In genomic region chr1:26349886-26350244, GRCh38 we compare ENCODE assay signal across 24 cellular contexts. TPM values are rescaled to one million over a fixed set of nuclear protein-coding genes. Genes with fewer than 3 reads are reported as not detected.
A peak's percentile ranks its signal among the peaks of the same experiment; 100 is the strongest.
DNase-seq lines count a peak whose midpoint lies in the region; ATAC-seq and TF ChIP-seq lines count a peak whose summit lies in the region.
"Had no signal": no experiment of that assay in that cellular context is flagged by ENCODE, and none has a peak within 500 bp of the region (broad histone marks: within the 10 kb centered on the region; RNA-seq: fewer than 3 reads in every experiment).

No MANE protein-coding gene starts in this region.

- H2AFZ ChIP-seq in GM23338: 0 out of 2 replicates have a peak overlapping the region, but pooled peaks have one; percentile 14

- no peak overlapping the region for H3K4me3 Mint-ChIP-seq in GM23338
- H3K4me3 Mint-ChIP-seq: activated CD8-positive, alpha-beta T cell treated with anti-CD3 and anti-CD28 coated beads for 36 hours; activated naive CD8-positive, alpha-beta T cell treated with anti-CD3 and anti-CD28 coated beads, Interleukin-2, amount 10 ng/mL, durations not matched to agents 7 days and 5 days; dendritic cell treated with granulocyte-macrophage colony-stimulating factor and Interleukin-4, amounts not matched to agents 40 ng/mL and 50 ng/mL, for 4 days; T-helper 1 cell treated with Interleukin-12 subunit alpha and Interleukin-12 subunit beta and Interleukin-4 antibody, amounts not matched to agents 30 μg/mL and 1 μg/mL, for 36 hours had no signal

- peaks cover 16% of the 10 kb centered on the region for H3K4me1 ChIP-seq in GM23338 (ENCODE audit: insufficient read depth)
- H3K4me1 ChIP-seq in transverse colon: peaks cover 0 to 21% (median 15%) of the 10 kb centered on the region in 4 donors

- H3K4me3 ChIP-seq in GM23338 (no peak overlapping the region), transverse colon (no peak overlapping the region)

- CTCF ChIA-PET in RWPE1 (lab: Yijun Ruan, JAX): interaction anchor here (0.6 to 2.0 kb wide), 4 partner anchors 8 to 330 kb away, joined by 4 to 9 read pairs (median 5); no protein-coding TSS in a partner anchor

- no peak for TF ChIP-seq CTCF in GM23338 (conservative IDR thresholded peaks at IDR 0.05; ENCODE audit: low read depth in 2 of 2)
- TF ChIP-seq CTCF in RWPE1 (conservative IDR thresholded peaks at IDR 0.05; ENCODE audit: low read depth): no peak
- TF ChIP-seq CTCF in transverse colon (IDR thresholded peaks at IDR 0.05): no peak

- WGBS in transverse colon (ENCODE audit: low coverage in 1 of 2), 2 donors: 91% methylated on average over 5 of the region's 5 CpGs; no CpG with 5 or more reads in 1 of the 2 donors

- POLR2A ChIA-PET in RWPE1 (lab: Yijun Ruan, JAX; ENCODE audit: low non-redundant PET): no interaction called here

- no peak for TF ChIP-seq EP300 in transverse colon (IDR thresholded peaks at IDR 0.05; ENCODE audit: low read depth)

- H3K27me3 ChIP-seq in GM23338 (ENCODE audit: insufficient read depth): no peaks in the 10 kb centered on the region
- H3K27me3 ChIP-seq in transverse colon: no peaks in the 10 kb centered on the region

- H3K27me3 Mint-ChIP-seq in GM23338 (ENCODE audit: insufficient read depth, low read depth, poor library complexity): peaks cover 23% of the 10 kb centered on the region
- H3K27me3 Mint-ChIP-seq: activated CD8-positive, alpha-beta T cell treated with anti-CD3 and anti-CD28 coated beads for 36 hours had no signal

- no peak for TF ChIP-seq POLR2A in transverse colon (IDR thresholded peaks at IDR 0.05)

- no peaks in the 10 kb centered on the region for H4K20me1 ChIP-seq in GM23338 (replicated peaks; ENCODE audit: insufficient read depth)

- no peaks in the 10 kb centered on the region for H3K9me2 ChIP-seq in GM23338 (ENCODE audit: insufficient read depth)

- in situ Hi-C loops in transverse colon (cut with MboI; ENCODE audit: low pct_ligation_motif_present in 1 of 4, low pct_unique_long_range_greater_than_20kb in 1 of 4, low sequenced_read_pairs in 3 of 4): no loop called here

- no peaks in the 10 kb centered on the region for H3K36me3 Mint-ChIP-seq in GM23338 (ENCODE audit: low read depth)
- H3K36me3 Mint-ChIP-seq: activated naive CD8-positive, alpha-beta T cell treated with anti-CD3 and anti-CD28 coated beads, Interleukin-2, amount 10 ng/mL, durations not matched to agents 7 days and 5 days had no signal

- H3K9me3 ChIP-seq in transverse colon: no peaks in the 10 kb centered on the region

- ATAC-seq in GM23338: no peak
- ATAC-seq: activated CD8-positive, alpha-beta T cell treated with anti-CD3 and anti-CD28 coated beads for 36 hours had no signal

- no peak for DNase-seq in GM23338 (ENCODE audit: low spot score)
- no peak for DNase-seq in RWPE1 (ENCODE audit: low spot score)
- DNase-seq in kidney glomerular epithelial cell (lab: John Stamatoyannopoulos, UW): peak; percentile 63
- no peak for DNase-seq in effector CD4-positive, alpha-beta T cell
- DNase-seq in NCI-H82 treated with DMSO at 0.1 percent for 48 hours (lab: John Stamatoyannopoulos, UW; ENCODE audit: unreplicated experiment): no peak
- no peak for DNase-seq in transverse colon
- DNase-seq: activated CD4-positive, alpha-beta T cell treated with anti-CD3 and anti-CD28 coated beads for 1 hour; activated CD8-positive, alpha-beta T cell treated with anti-CD3 and anti-CD28 coated beads for 36 hours; activated effector memory CD4-positive, alpha-beta T cell treated with anti-CD3 and anti-CD28 coated beads, Interleukin-2, amount 50 U/mL, for 16 hours; activated naive CD8-positive, alpha-beta T cell treated with anti-CD3 and anti-CD28 coated beads, Interleukin-2, amount 10 ng/mL, durations not matched to agents 7 days and 5 days; central memory CD4-positive, alpha-beta T cell; GDM1; glutamatergic neuron; Karpas-422; NCI-H1694; NCI-H2171; NCI-H524 had no signal

- H3K27ac ChIP-seq in GM23338 (ENCODE audit: low read depth) (0 out of 2 replicates have a peak overlapping the region, but pooled peaks have one; percentile 82), RWPE1 (peak overlapping the region; percentile 42), transverse colon (no peak overlapping the region)

- intact Hi-C loops in transverse colon (cut with DNase I; ENCODE audit: low total_unique reads): no loop called here

- H3K27ac Mint-ChIP-seq in GM23338: peak overlapping the region; percentile 67; the same call in 1 of the 2 replicates
- H3K27ac Mint-ChIP-seq: activated CD8-positive, alpha-beta T cell treated with anti-CD3 and anti-CD28 coated beads for 36 hours; activated naive CD8-positive, alpha-beta T cell treated with anti-CD3 and anti-CD28 coated beads, Interleukin-2, amount 10 ng/mL, durations not matched to agents 7 days and 5 days; dendritic cell treated with granulocyte-macrophage colony-stimulating factor and Interleukin-4, amounts not matched to agents 40 ng/mL and 50 ng/mL, for 4 days; T-helper 1 cell treated with Interleukin-12 subunit alpha and Interleukin-12 subunit beta and Interleukin-4 antibody, amounts not matched to agents 30 μg/mL and 1 μg/mL, for 36 hours had no signal

- peaks cover 34% of the 10 kb centered on the region for H3K4me1 Mint-ChIP-seq in GM23338

- no peaks in the 10 kb centered on the region for H3K9me3 Mint-ChIP-seq in GM23338
- H3K9me3 Mint-ChIP-seq: activated CD8-positive, alpha-beta T cell treated with anti-CD3 and anti-CD28 coated beads for 36 hours; activated naive CD8-positive, alpha-beta T cell treated with anti-CD3 and anti-CD28 coated beads, Interleukin-2, amount 10 ng/mL, durations not matched to agents 7 days and 5 days; dendritic cell treated with granulocyte-macrophage colony-stimulating factor and Interleukin-4, amounts not matched to agents 40 ng/mL and 50 ng/mL, for 4 days; T-helper 1 cell treated with Interleukin-12 subunit alpha and Interleukin-12 subunit beta and Interleukin-4 antibody, amounts not matched to agents 30 μg/mL and 1 μg/mL, for 36 hours had no signal

- H3F3A ChIP-seq in GM23338 (replicated peaks; ENCODE audit: low read depth): no peaks in the 10 kb centered on the region; the same call in 1 of the 2 replicates

- no peak overlapping the region for H3K4me2 ChIP-seq in GM23338

- H3K79me2 ChIP-seq in GM23338 (replicated peaks; ENCODE audit: insufficient read depth): no peaks in the 10 kb centered on the region

- H3K36me3 ChIP-seq in GM23338 (ENCODE audit: insufficient read depth): no peaks in the 10 kb centered on the region
- no peaks in the 10 kb centered on the region for H3K36me3 ChIP-seq in transverse colon

TF ChIP-seq in GM23338, 12 proteins besides CTCF, POLR2A, EP300 and RAD21 (continues in another document):
- TF ChIP-seq REST (IDR thresholded peaks at IDR 0.05; ENCODE audit: unreplicated experiment) (no peak), ZNF331 (CRISPR knock-in tag; IDR thresholded peaks at IDR 0.05; ENCODE audit: low read depth) (no peak), EZH2 (IDR thresholded peaks at IDR 0.05; ENCODE audit: low read depth, unreplicated experiment) (no peak), CREB1 (CRISPR knock-in tag; IDR thresholded peaks at IDR 0.05; ENCODE audit: low read depth) (no peak)

RNA-seq across cellular contexts. Expression of gene CRYBG2, which starts 4.1 kb away (rescaled TPM):
- total RNA-seq in GM23338 (2014; rRNA removed; shearing (Covaris generic)): 10.0 and 18.4 TPM in 2 replicates
- polyA plus RNA-seq in GM23338 (2016; fragmentation: Nextera tagmentation; extraction: Ambion mirVana): 17.6 and 19.4 TPM in 2 replicates
- 10 to 100 TPM in 3 of 4 donors, 1 to 10 TPM in 1; 2.8 to 41.9 (median 22.3) TPM for total RNA-seq in transverse colon
- total RNA-seq: endothelial cell of umbilical vein, lung microvascular endothelial cell, pulmonary artery endothelial cell had no signal
- polyA plus RNA-seq: endothelial cell of umbilical vein had no signal

RNA-seq across cellular contexts. Expression of gene ZNF683, which starts 22.7 kb away (rescaled TPM):
- not detected in 2 replicates for total RNA-seq in GM23338 (2014; rRNA removed; shearing (Covaris generic))
- not detected in 2 replicates for polyA plus RNA-seq in GM23338 (2016; fragmentation: Nextera tagmentation; extraction: Ambion mirVana)
- total RNA-seq in transverse colon: not detected
- total RNA-seq: endothelial cell of umbilical vein, kidney epithelial cell, lung microvascular endothelial cell, pulmonary artery endothelial cell had no signal
- polyA plus RNA-seq: BJ, endothelial cell of umbilical vein had no signal

RNA-seq across cellular contexts. Expression of gene CD52, which starts 32.1 kb away (rescaled TPM):
- total RNA-seq in GM23338 (2014; rRNA removed; shearing (Covaris generic)): not detected in 2 replicates
- polyA plus RNA-seq in GM23338 (2016; fragmentation: Nextera tagmentation; extraction: Ambion mirVana): 7.3 and 9.6 TPM in 2 replicates
- total RNA-seq in transverse colon: 10 to 100 TPM in 2 of 4 donors, 1 to 10 TPM in 1, not detected in 1; 5.3 to 56.1 (median 21.1) TPM
- total RNA-seq: endothelial cell of umbilical vein, kidney epithelial cell, lung microvascular endothelial cell, pulmonary artery endothelial cell had no signal
- polyA plus RNA-seq: BJ, endothelial cell of umbilical vein had no signal

RNA-seq across cellular contexts. Expression of gene UBXN11, which starts 43.4 kb away (rescaled TPM):
- total RNA-seq in GM23338 (2014; rRNA removed; shearing (Covaris generic)): 8.0 and 9.4 TPM in 2 replicates
- polyA plus RNA-seq in GM23338 (2016; fragmentation: Nextera tagmentation; extraction: Ambion mirVana): 7.3 and 8.3 TPM in 2 replicates
- total RNA-seq in transverse colon: 10 to 100 TPM in 2 of 4 donors, 1 to 10 TPM in 2; 4.9 to 17.9 (median 12.0) TPM

Comparison
In these comparisons a context has a peak if more than half of its experiments do, and no peak if none do; other contexts are left out.
1. H3K27ac ChIP-seq: peak in GM23338 (single experiment) and RWPE1 (single experiment); none in transverse colon (0 of 4).